2 cellular contexts compared by ENCODE assay signal in the genomic region with DNA sequence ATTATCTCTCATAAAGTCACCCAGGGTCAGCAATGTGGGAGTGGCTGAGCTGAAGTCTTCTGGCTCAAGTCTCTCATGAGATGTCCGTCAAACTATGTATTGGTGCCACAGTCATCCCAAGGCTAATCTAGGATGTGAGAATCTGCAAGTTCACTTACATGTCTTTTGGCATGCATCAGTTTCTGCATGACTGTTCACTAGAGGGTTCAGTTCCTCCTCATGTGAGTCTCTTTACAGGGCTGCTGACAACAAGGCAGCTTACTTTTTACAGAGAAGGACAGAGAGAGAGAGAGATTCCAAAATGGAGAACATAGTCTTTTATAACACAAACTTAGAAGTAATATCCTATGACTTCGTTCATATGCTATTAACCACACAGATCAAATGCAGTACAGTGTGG.
TF ChIP-seq lines count a peak whose summit lies in the region.

No MANE protein-coding gene starts in this region.

TF ChIP-seq in GM23338, 12 proteins besides CTCF, POLR2A, EP300 and RAD21:
- TF ChIP-seq, protein P1, sequence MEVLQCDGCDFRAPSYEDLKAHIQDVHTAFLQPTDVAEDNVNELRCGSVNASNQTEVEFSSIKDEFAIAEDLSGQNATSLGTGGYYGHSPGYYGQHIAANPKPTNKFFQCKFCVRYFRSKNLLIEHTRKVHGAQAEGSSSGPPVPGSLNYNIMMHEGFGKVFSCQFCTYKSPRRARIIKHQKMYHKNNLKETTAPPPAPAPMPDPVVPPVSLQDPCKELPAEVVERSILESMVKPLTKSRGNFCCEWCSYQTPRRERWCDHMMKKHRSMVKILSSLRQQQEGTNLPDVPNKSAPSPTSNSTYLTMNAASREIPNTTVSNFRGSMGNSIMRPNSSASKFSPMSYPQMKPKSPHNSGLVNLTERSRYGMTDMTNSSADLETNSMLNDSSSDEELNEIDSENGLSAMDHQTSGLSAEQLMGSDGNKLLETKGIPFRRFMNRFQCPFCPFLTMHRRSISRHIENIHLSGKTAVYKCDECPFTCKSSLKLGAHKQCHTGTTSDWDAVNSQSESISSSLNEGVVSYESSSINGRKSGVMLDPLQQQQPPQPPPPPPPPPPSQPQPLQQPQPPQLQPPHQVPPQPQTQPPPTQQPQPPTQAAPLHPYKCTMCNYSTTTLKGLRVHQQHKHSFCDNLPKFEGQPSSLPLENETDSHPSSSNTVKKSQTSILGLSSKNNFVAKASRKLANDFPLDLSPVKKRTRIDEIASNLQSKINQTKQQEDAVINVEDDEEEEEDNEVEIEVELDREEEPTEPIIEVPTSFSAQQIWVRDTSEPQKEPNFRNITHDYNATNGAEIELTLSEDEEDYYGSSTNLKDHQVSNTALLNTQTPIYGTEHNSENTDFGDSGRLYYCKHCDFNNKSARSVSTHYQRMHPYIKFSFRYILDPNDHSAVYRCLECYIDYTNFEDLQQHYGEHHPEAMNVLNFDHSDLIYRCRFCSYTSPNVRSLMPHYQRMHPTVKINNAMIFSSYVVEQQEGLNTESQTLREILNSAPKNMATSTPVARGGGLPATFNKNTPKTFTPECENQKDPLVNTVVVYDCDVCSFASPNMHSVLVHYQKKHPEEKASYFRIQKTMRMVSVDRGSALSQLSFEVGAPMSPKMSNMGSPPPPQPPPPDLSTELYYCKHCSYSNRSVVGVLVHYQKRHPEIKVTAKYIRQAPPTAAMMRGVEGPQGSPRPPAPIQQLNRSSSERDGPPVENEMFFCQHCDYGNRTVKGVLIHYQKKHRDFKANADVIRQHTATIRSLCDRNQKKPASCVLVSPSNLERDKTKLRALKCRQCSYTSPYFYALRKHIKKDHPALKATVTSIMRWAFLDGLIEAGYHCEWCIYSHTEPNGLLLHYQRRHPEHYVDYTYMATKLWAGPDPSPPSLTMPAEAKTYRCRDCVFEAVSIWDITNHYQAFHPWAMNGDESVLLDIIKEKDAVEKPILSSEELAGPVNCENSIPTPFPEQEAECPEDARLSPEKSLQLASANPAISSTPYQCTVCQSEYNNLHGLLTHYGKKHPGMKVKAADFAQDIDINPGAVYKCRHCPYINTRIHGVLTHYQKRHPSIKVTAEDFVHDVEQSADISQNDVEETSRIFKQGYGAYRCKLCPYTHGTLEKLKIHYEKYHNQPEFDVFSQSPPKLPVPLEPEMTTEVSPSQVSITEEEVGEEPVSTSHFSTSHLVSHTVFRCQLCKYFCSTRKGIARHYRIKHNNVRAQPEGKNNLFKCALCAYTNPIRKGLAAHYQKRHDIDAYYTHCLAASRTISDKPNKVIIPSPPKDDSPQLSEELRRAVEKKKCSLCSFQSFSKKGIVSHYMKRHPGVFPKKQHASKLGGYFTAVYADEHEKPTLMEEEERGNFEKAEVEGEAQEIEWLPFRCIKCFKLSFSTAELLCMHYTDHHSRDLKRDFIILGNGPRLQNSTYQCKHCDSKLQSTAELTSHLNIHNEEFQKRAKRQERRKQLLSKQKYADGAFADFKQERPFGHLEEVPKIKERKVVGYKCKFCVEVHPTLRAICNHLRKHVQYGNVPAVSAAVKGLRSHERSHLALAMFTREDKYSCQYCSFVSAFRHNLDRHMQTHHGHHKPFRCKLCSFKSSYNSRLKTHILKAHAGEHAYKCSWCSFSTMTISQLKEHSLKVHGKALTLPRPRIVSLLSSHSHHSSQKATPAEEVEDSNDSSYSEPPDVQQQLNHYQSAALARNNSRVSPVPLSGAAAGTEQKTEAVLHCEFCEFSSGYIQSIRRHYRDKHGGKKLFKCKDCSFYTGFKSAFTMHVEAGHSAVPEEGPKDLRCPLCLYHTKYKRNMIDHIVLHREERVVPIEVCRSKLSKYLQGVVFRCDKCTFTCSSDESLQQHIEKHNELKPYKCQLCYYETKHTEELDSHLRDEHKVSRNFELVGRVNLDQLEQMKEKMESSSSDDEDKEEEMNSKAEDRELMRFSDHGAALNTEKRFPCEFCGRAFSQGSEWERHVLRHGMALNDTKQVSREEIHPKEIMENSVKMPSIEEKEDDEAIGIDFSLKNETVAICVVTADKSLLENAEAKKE (CRISPR knock-in tag; IDR thresholded peaks at IDR 0.05): no peak
- TF ChIP-seq REST (IDR thresholded peaks at IDR 0.05; ENCODE audit: unreplicated experiment) (no peak), JUNB (IDR thresholded peaks at IDR 0.05; ENCODE audit: unreplicated experiment) (no peak)

TF ChIP-seq in GM12878, 131 proteins besides CTCF, POLR2A, EP300 and RAD21:
- TF ChIP-seq, protein P2, sequence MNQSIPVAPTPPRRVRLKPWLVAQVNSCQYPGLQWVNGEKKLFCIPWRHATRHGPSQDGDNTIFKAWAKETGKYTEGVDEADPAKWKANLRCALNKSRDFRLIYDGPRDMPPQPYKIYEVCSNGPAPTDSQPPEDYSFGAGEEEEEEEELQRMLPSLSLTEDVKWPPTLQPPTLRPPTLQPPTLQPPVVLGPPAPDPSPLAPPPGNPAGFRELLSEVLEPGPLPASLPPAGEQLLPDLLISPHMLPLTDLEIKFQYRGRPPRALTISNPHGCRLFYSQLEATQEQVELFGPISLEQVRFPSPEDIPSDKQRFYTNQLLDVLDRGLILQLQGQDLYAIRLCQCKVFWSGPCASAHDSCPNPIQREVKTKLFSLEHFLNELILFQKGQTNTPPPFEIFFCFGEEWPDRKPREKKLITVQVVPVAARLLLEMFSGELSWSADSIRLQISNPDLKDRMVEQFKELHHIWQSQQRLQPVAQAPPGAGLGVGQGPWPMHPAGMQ (IDR thresholded peaks at IDR 0.05; ENCODE audit: borderline replicate concordance): no peak
